In genomic region chr3:171028025-171028778, GRCh38 we compare ENCODE assay signal across 8 cellular contexts. TPM values are rescaled to one million over a fixed set of nuclear protein-coding genes. Genes with fewer than 3 reads are reported as not detected.
DNase-seq lines count a peak whose midpoint lies in the region; ATAC-seq and TF ChIP-seq lines count a peak whose summit lies in the region.

No MANE protein-coding gene starts in this region.

- no peak for TF ChIP-seq POLR2A in lower leg skin (IDR thresholded peaks at IDR 0.05)

- H3K4me3 ChIP-seq in Caco-2 (ENCODE audit: low read depth, low read length) = peak overlapping the region; percentile 42
- H3K4me3 ChIP-seq in dorsolateral prefrontal cortex = peak overlapping the region; percentile 24 to 72 (median 52)
- H3K4me3 ChIP-seq in lower leg skin (ENCODE audit: low read depth, poor library complexity, severe bottlenecking) = peak overlapping the region; percentile 5

- ATAC-seq in HG02610 (IDR thresholded peaks at IDR 0.05; ENCODE audit: unreplicated experiment) (peak; percentile 70), GM21515 (IDR thresholded peaks at IDR 0.05; ENCODE audit: unreplicated experiment) (no peak)
- peak; percentile 74 to 83 for ATAC-seq in activated CD4-positive, CD25-positive, alpha-beta regulatory T cell treated with anti-CD3 and anti-CD28 coated beads, Interleukin-2, amount 50 U/mL, for 24 hours

- CTCF ChIA-PET in Caco-2 (lab: Charles Lee) (no interaction called here), GM10248 (lab: Yijun Ruan, JAX) (interaction anchor here (1.0 to 1.3 kb wide), 2 partner anchors 16 to 538 kb away, joined by 3 read pairs; no protein-coding TSS in a partner anchor)

- peaks cover 20% of the 10 kb centered on the region for H3K4me1 Mint-ChIP-seq in Caco-2 (ENCODE audit: low read depth, unreplicated experiment)

- no peaks in the 10 kb centered on the region for H3K9me3 ChIP-seq in Caco-2

- peak; percentile 73 to 80 for DNase-seq in Caco-2
- DNase-seq in dorsolateral prefrontal cortex = peak in 8 of 10 donors; percentile 11 to 57 (median 30)
- DNase-seq in lower leg skin (ENCODE audit: low spot score in 2 of 2) = no peak
- DNase-seq in stimulated activated CD8-positive, alpha-beta memory T cell treated with anti-CD3 and anti-CD28 coated beads, Interleukin-15, amount 100 ng/mL, for 24 hours (ENCODE audit: low read depth) = peak; percentile 2
- DNase-seq in GM10248 (ENCODE audit: extremely low spot score) = no peak

- H3K27ac Mint-ChIP-seq in Caco-2 (ENCODE audit: unreplicated experiment) = no peak overlapping the region

- H3K36me3 Mint-ChIP-seq in Caco-2 (ENCODE audit: insufficient read depth, unreplicated experiment) = peaks cover 7% of the 10 kb centered on the region

- no peak overlapping the region for H3K4me3 Mint-ChIP-seq in Caco-2 (ENCODE audit: unreplicated experiment)

- POLR2A ChIA-PET in Caco-2 (lab: Charles Lee) (interaction anchor here (0.6 kb wide), 1 partner anchor 515 kb away, joined by 3 read pairs; no protein-coding TSS in a partner anchor), GM10248 (lab: Yijun Ruan, JAX) (no interaction called here)

- intact Hi-C loops in Caco-2 (cut with micrococcal nuclease; ENCODE audit: unreplicated experiment) (loop anchor here (1.0 kb wide), 2 partner anchors 17 to 26 kb away; no protein-coding TSS in a partner anchor), dorsolateral prefrontal cortex (cut with DNase I) (no loop called here), lower leg skin (cut with DNase I; ENCODE audit: low total_unique reads) (no loop called here)

- no peaks in the 10 kb centered on the region for H3K27me3 ChIP-seq in Caco-2 (replicated peaks; ENCODE audit: control insufficient read depth, insufficient read depth, low read length)
- H3K27me3 ChIP-seq in dorsolateral prefrontal cortex = no peaks in the 10 kb centered on the region

- no peaks in the 10 kb centered on the region for H3K27me3 Mint-ChIP-seq in Caco-2 (ENCODE audit: insufficient read depth, unreplicated experiment)

- no peaks in the 10 kb centered on the region for H3K9me3 Mint-ChIP-seq in Caco-2 (ENCODE audit: unreplicated experiment)

- H3K36me3 ChIP-seq in Caco-2 (ENCODE audit: control insufficient read depth, insufficient read depth, low read length) = no peaks in the 10 kb centered on the region; the same call in 1 of the 2 replicates

- peaks cover 40% of the 10 kb centered on the region for H3K4me1 ChIP-seq in Caco-2

- WGBS in lower leg skin, 2 donors = 9 to 14% methylated on average over 39 of the region's 39 CpGs

- TF ChIP-seq CTCF in Caco-2 (IDR thresholded peaks at IDR 0.05; ENCODE audit: insufficient read depth in 1 of 2, low read depth in 1 of 2, low read length in 1 of 2, severe bottlenecking in 1 of 2, unreplicated experiment in 1 of 2) (no peak), dorsolateral prefrontal cortex (IDR thresholded peaks at IDR 0.05 in 54 of 56, conservative IDR thresholded peaks at IDR 0.05 in 2 of 56; ENCODE audit: low read depth in 1 of 56, partially characterized antibody in 56 of 56) (no peak), lower leg skin (IDR thresholded peaks at IDR 0.05) (no peak), GM10248 (IDR thresholded peaks at IDR 0.05; ENCODE audit: control extremely low read depth, extremely low read depth, low read depth, missing control alignments) (no peak)

- H3K27ac ChIP-seq in dorsolateral prefrontal cortex = no peak overlapping the region

- TSS peak; percentile 34 for BruUV-seq in Caco-2 (replicated peaks; lab: Mats Ljungman, UMichigan)

RNA-seq across cellular contexts. Expression of gene SLC2A2, which starts 1.7 kb away (rescaled TPM):
- total RNA-seq in Caco-2 (2022) (4.0 and 4.6 TPM in 2 replicates), dorsolateral prefrontal cortex (under 1 TPM in 3 of 120 experiments, not detected in 117; 0.12 to 0.80 (median 0.19) TPM), lower leg skin (not detected)

Comparison
In these comparisons a context has a peak if more than half of its experiments do, and no peak if none do; other contexts are left out.
1. DNase-seq: peak in Caco-2 (2 of 2), dorsolateral prefrontal cortex (8 of 10) and stimulated activated CD8-positive, alpha-beta memory T cell treated with anti-CD3 and anti-CD28 coated beads, Interleukin-15, amount 100 ng/mL, for 24 hours (single experiment); none in lower leg skin (0 of 2) and GM10248 (single experiment).
2. Peak in every context shown above with its lines, with median percentiles within 50 percentile points of each other: H3K4me3 ChIP-seq.